In the genomic region with DNA sequence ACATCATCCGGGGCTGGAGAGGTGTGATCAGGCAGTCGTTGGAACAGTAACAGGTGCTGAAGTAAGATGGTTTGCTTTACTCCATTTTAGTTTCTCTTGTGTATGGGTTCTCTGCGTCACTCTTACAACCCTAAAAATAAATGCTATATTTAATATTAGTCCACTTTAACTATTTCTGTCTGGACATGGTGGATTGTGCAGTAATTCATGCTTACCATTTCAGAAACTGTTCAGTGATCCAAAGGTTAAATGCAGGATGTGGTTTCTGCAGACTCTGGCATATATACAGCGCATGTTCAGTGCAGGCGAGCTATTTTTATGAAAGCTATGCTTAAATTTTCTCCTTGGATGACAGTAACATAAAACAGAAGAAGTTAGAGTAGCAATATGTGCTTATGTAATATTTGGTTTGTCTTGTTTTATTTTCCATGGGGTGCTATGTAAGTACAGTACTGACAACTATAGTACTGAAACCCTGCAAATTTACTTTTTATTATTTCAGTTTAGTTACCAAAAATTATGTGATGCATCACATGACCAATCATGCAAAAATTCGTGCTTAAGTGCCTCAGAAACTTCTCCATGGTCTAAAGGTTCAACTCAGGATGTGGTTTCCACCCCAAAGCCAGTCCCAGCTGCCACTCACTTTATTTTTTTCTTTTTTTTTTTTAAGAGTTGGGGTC, we compare ENCODE assay signal across 9 cellular contexts. TPM values are rescaled to one million over a fixed set of nuclear protein-coding genes. Genes with fewer than 3 reads are reported as not detected.
DNase-seq lines count a peak whose midpoint lies in the region; ATAC-seq, FAIRE-seq and TF ChIP-seq lines count a peak whose summit lies in the region.
"Had no signal": no experiment of that assay in that cellular context is flagged by ENCODE, and none has a peak within 500 bp of the region (broad histone marks: within the 10 kb centered on the region; RNA-seq: fewer than 3 reads in every experiment).

No MANE protein-coding gene starts in this region.

- H3K27ac ChIP-seq in Peyer's patch (peak overlapping the region in 3 of 4 donors; percentile 21 to 70 (median 50)), left lung (no peak overlapping the region), pancreas (peak overlapping the region in 1 of 4 donors; percentile 19)
- H3K27ac ChIP-seq: A549 had no signal

- H3K4me3 ChIP-seq in Peyer's patch, result no peak overlapping the region
- no peak overlapping the region for H3K4me3 ChIP-seq in left lung
- no peak overlapping the region for H3K4me3 ChIP-seq in pancreas
- H3K4me3 ChIP-seq: A549 had no signal

- H3K36me3 ChIP-seq in Peyer's patch, result no peaks in the 10 kb centered on the region
- no peaks in the 10 kb centered on the region for H3K36me3 ChIP-seq in left lung
- no peaks in the 10 kb centered on the region for H3K36me3 ChIP-seq in pancreas

- peaks cover 36% of the 10 kb centered on the region for H3K4me1 Mint-ChIP-seq in activated CD4-positive, alpha-beta T cell treated with anti-CD3 and anti-CD28 coated beads, Interleukin-2, amount 10 ng/mL, durations not matched to agents 24 days and 14 days

- intact Hi-C loops in activated CD4-positive, alpha-beta T cell treated with anti-CD3 and anti-CD28 coated beads, Interleukin-2, amount 10 ng/mL, durations not matched to agents 24 days and 14 days (cut with micrococcal nuclease), result loop anchor here (1.0 to 10.0 kb wide), 2 partner anchors 108 to 682 kb away; a partner anchor contains a TSS
- intact Hi-C loops in left lung (cut with DNase I), result no loop called here
- intact Hi-C loops in pancreas (cut with DNase I), result no loop called here

- no peak for FAIRE-seq in frontal cortex (lab: Jason Lieb, UNC)
- no peak for FAIRE-seq in pancreas (lab: Jason Lieb, UNC)
- FAIRE-seq: A549 had no signal

- peaks cover 6% of the 10 kb centered on the region for H3K9me3 Mint-ChIP-seq in activated CD4-positive, alpha-beta T cell treated with anti-CD3 and anti-CD28 coated beads, Interleukin-2, amount 10 ng/mL, durations not matched to agents 24 days and 14 days

- H3K27ac Mint-ChIP-seq in activated CD4-positive, alpha-beta T cell treated with anti-CD3 and anti-CD28 coated beads, Interleukin-2, amount 10 ng/mL, durations not matched to agents 24 days and 14 days, result peak overlapping the region; percentile 92

- H3K27me3 ChIP-seq in Peyer's patch, result no peaks in the 10 kb centered on the region
- peaks cover 0 to 11% of the 10 kb centered on the region in 2 donors for H3K27me3 ChIP-seq in left lung
- no peaks in the 10 kb centered on the region for H3K27me3 ChIP-seq in pancreas

- ATAC-seq in HG02884 (IDR thresholded peaks at IDR 0.05; ENCODE audit: unreplicated experiment) (peak; percentile 74), left lung (peak; percentile 37), pancreas (no peak)

- H3K9me3 ChIP-seq in Peyer's patch, result no peaks in the 10 kb centered on the region
- no peaks in the 10 kb centered on the region for H3K9me3 ChIP-seq in left lung
- H3K9me3 ChIP-seq in pancreas, result no peaks in the 10 kb centered on the region

- TF ChIP-seq POLR2A in Peyer's patch (IDR thresholded peaks at IDR 0.05), result no peak

- peak overlapping the region; percentile 62 for H3K4me3 Mint-ChIP-seq in activated CD4-positive, alpha-beta T cell treated with anti-CD3 and anti-CD28 coated beads, Interleukin-2, amount 10 ng/mL, durations not matched to agents 24 days and 14 days

- peaks cover 0 to 28% (median 14%) of the 10 kb centered on the region in 4 donors for H3K4me1 ChIP-seq in Peyer's patch
- H3K4me1 ChIP-seq in left lung, result peaks cover 7 to 14% of the 10 kb centered on the region in 2 donors
- peaks cover 0 to 35% (median 9%) of the 10 kb centered on the region in 3 donors for H3K4me1 ChIP-seq in pancreas

- no peaks in the 10 kb centered on the region for H3K27me3 Mint-ChIP-seq in activated CD4-positive, alpha-beta T cell treated with anti-CD3 and anti-CD28 coated beads, Interleukin-2, amount 10 ng/mL, durations not matched to agents 24 days and 14 days

- peaks cover 6% of the 10 kb centered on the region for H3K36me3 Mint-ChIP-seq in activated CD4-positive, alpha-beta T cell treated with anti-CD3 and anti-CD28 coated beads, Interleukin-2, amount 10 ng/mL, durations not matched to agents 24 days and 14 days (ENCODE audit: low read depth)

- TF ChIP-seq CTCF in Peyer's patch (IDR thresholded peaks at IDR 0.05), result no peak
- no peak for TF ChIP-seq CTCF in left lung (IDR thresholded peaks at IDR 0.05)
- no peak for TF ChIP-seq CTCF in pancreas (IDR thresholded peaks at IDR 0.05)

- 44 to 47% methylated on average over 6 of the region's 6 CpGs for WGBS in pancreas, 2 donors

- peak; percentile 80 for DNase-seq in activated CD4-positive, alpha-beta T cell treated with anti-CD3 and anti-CD28 coated beads, Interleukin-2, amount 10 ng/mL, durations not matched to agents 24 days and 14 days
- DNase-seq in activated CD4-positive, alpha-beta T cell treated with anti-CD3 and anti-CD28 coated beads for 48 hours, result no peak
- DNase-seq in Peyer's patch, result peak in 1 of 3 donors; percentile 44
- DNase-seq in left lung, result no peak
- DNase-seq in frontal cortex (ENCODE audit: low spot score in 2 of 2), result no peak
- DNase-seq in HUDEP-2 (lab: John Stamatoyannopoulos, UW; ENCODE audit: unreplicated experiment in 76 of 76), result no peak
- no peak for DNase-seq in pancreas

RNA-seq across cellular contexts. Expression of a gene that starts 46.6 kb away (rescaled TPM):
- total RNA-seq in activated CD4-positive, alpha-beta T cell treated with anti-CD3 and anti-CD28 coated beads, Interleukin-2, amount 10 ng/mL, durations not matched to agents 24 days and 14 days, result not detected in 2 replicates
- 10 to 100 TPM in 1 of 4 donors, 1 to 10 TPM in 2, under 1 TPM in 1; 0.35 to 10.7 (median 1.3) TPM for total RNA-seq in Peyer's patch
- 1 to 10 TPM; 1.1 to 2.6 TPM for total RNA-seq in left lung
- total RNA-seq in frontal cortex, result 12.6 TPM
- 1 to 10 TPM in 3 of 6 donors, under 1 TPM in 3; 0.67 to 1.5 (median 1.0) TPM for total RNA-seq in pancreas
- under 1 TPM; 0.05 to 0.15 TPM for polyA plus RNA-seq in pancreas

Comparison
In these comparisons a context has a peak if more than half of its experiments do, and no peak if none do; other contexts are left out.
1. ATAC-seq: peak in HG02884 (single experiment) and left lung (single experiment); none in pancreas (0 of 4).
2. H3K27ac ChIP-seq: peak in Peyer's patch (3 of 4); none in left lung (0 of 2).